2 cellular contexts compared by ENCODE assay signal in genomic region chr7:5223646-5224340, GRCh38.
TF ChIP-seq lines count a peak whose summit lies in the region.

No MANE protein-coding gene starts in this region.

TF ChIP-seq in A549, 52 proteins besides CTCF, POLR2A, EP300 and RAD21:
- no peak for TF ChIP-seq FOSL2 (IDR thresholded peaks at IDR 0.05)
- no peak for TF ChIP-seq FOSL2 (CRISPR knock-in tag; IDR thresholded peaks at IDR 0.05)
- TF ChIP-seq ZC3H11A (IDR thresholded peaks at IDR 0.05) = no peak
- no peak for TF ChIP-seq KDM5A (IDR thresholded peaks at IDR 0.05)
- TF ChIP-seq HDAC2 (IDR thresholded peaks at IDR 0.05) = no peak

TF ChIP-seq in HepG2, 621 proteins besides CTCF, POLR2A, EP300 and RAD21:
- no peak for TF ChIP-seq TRIM24 (CRISPR knock-in tag; IDR thresholded peaks at IDR 0.05)
- peak; percentile 46 for TF ChIP-seq AGO2 (optimal IDR thresholded peaks at IDR 0.05; ENCODE audit: low read depth, low read length)
